In the genomic region with DNA sequence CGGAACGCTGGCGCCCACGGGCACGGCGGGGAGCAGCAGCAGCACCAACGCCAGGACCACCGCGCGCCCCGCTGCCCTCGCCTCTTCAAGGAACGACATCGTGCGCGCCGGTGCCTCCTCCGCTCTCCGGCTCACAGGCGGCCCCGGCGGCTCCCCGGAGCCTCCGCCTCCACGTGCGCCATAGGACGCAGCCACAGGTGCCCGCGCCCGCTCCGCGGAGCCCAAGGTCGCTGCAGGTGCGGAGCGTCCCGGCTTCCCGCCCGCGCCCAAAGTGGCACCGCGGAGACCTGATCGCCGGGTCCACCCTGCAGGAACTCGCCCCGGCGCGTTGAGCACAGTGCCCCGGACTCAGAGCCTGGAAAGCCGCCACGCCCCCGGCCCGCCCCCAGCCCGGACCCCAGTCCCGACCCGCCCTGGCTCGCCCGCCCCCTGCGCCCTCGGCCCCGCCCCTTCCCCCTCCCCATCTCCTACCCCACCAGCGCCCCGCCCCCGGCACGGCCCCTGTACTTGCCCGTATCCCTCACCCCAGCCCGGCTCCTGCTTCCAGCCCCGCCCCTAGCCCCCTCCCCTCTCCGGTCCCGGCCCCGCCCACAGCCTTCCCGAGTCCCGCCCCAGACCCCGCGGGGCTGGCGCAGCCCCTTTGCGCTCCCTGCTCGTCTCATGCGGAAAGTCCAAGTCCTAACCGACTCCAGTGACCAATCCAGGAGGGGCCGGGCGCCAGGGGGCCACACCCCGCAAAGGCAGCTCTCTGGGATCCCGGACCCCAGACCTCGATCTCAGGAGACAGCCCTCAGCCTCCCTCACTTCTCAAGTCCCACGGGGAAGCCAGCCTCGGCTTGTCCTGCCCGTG, we compare ENCODE assay signal across 1 cellular context.
A peak's percentile ranks its signal among the peaks of the same experiment; 100 is the strongest.
TF ChIP-seq lines count a peak whose summit lies in the region.

MEGF6 (minus strand) TSS at position 339 of the 850 bp plus-strand sequence; CDS start at position 99, 240 bp downstream.

TF ChIP-seq in HEK293, 187 proteins besides CTCF, POLR2A, EP300 and RAD21 (continued from another document):
- TF ChIP-seq BCL6B (tag by site-specific recombination; IDR thresholded peaks at IDR 0.05): no peak
- TF ChIP-seq, protein P1, sequence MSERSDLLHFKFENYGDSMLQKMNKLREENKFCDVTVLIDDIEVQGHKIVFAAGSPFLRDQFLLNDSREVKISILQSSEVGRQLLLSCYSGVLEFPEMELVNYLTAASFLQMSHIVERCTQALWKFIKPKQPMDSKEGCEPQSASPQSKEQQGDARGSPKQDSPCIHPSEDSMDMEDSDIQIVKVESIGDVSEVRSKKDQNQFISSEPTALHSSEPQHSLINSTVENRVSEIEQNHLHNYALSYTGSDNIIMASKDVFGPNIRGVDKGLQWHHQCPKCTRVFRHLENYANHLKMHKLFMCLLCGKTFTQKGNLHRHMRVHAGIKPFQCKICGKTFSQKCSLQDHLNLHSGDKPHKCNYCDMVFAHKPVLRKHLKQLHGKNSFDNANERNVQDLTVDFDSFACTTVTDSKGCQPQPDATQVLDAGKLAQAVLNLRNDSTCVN (tag by site-specific recombination; optimal IDR thresholded peaks at IDR 0.05): peak; percentile 84
- no peak for TF ChIP-seq ZNF785 (tag by site-specific recombination; IDR thresholded peaks at IDR 0.05)
- TF ChIP-seq GLIS1 (tag by site-specific recombination; IDR thresholded peaks at IDR 0.05): peak; percentile 76
- TF ChIP-seq, protein P2, sequence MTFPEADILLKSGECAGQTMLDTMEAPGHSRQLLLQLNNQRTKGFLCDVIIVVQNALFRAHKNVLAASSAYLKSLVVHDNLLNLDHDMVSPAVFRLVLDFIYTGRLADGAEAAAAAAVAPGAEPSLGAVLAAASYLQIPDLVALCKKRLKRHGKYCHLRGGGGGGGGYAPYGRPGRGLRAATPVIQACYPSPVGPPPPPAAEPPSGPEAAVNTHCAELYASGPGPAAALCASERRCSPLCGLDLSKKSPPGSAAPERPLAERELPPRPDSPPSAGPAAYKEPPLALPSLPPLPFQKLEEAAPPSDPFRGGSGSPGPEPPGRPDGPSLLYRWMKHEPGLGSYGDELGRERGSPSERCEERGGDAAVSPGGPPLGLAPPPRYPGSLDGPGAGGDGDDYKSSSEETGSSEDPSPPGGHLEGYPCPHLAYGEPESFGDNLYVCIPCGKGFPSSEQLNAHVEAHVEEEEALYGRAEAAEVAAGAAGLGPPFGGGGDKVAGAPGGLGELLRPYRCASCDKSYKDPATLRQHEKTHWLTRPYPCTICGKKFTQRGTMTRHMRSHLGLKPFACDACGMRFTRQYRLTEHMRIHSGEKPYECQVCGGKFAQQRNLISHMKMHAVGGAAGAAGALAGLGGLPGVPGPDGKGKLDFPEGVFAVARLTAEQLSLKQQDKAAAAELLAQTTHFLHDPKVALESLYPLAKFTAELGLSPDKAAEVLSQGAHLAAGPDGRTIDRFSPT (tag by site-specific recombination; IDR thresholded peaks at IDR 0.05): peak; percentile 12; the same call in 1 of the 2 replicates
